ENCODE assay signal across 1 cellular context in the genomic region with DNA sequence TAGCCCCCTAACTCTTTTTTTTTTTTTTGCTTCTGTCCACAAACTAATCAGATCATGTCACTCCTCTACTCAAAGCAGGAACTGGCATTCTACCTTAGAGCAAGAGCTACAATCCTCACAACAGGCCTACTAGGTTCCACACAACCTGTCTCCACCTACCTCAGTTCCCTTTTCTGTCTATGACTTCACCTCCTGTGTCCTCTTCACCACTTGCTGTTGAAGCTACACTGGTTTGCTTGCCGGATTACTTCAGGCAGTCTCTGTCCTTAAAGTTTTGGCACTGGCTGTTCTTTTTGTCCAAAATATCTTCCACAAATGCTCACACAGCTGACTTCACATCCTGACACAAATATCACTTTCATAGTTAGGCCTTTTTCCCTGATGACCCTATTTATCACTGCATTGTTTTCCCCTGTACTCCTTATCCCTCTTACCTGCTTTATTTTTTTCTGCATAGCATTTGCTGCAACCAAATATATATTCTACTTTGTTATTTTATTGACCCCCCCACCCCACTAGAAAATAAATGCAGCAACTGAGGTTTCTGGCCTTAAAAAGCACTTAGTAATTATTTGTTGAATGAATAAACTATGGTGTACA.
TF ChIP-seq lines count a peak whose summit lies in the region.

No MANE protein-coding gene starts in this region.

TF ChIP-seq in HepG2, 621 proteins besides CTCF, POLR2A, EP300 and RAD21 (continued from another document):
- TF ChIP-seq LBX2 (CRISPR knock-in tag; IDR thresholded peaks at IDR 0.05; ENCODE audit: borderline replicate concordance) (no peak), ATF2 (CRISPR knock-in tag; IDR thresholded peaks at IDR 0.05) (no peak), ELF3 (CRISPR knock-in tag; IDR thresholded peaks at IDR 0.05) (no peak)
- TF ChIP-seq, protein P1, sequence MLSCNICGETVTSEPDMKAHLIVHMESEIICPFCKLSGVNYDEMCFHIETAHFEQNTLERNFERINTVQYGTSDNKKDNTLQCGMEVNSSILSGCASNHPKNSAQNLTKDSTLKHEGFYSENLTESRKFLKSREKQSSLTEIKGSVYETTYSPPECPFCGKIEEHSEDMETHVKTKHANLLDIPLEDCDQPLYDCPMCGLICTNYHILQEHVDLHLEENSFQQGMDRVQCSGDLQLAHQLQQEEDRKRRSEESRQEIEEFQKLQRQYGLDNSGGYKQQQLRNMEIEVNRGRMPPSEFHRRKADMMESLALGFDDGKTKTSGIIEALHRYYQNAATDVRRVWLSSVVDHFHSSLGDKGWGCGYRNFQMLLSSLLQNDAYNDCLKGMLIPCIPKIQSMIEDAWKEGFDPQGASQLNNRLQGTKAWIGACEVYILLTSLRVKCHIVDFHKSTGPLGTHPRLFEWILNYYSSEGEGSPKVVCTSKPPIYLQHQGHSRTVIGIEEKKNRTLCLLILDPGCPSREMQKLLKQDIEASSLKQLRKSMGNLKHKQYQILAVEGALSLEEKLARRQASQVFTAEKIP (CRISPR knock-in tag; IDR thresholded peaks at IDR 0.05; ENCODE audit: borderline replicate concordance): no peak
